Comparison of ENCODE assay signal across 1 cellular context in the genomic region with DNA sequence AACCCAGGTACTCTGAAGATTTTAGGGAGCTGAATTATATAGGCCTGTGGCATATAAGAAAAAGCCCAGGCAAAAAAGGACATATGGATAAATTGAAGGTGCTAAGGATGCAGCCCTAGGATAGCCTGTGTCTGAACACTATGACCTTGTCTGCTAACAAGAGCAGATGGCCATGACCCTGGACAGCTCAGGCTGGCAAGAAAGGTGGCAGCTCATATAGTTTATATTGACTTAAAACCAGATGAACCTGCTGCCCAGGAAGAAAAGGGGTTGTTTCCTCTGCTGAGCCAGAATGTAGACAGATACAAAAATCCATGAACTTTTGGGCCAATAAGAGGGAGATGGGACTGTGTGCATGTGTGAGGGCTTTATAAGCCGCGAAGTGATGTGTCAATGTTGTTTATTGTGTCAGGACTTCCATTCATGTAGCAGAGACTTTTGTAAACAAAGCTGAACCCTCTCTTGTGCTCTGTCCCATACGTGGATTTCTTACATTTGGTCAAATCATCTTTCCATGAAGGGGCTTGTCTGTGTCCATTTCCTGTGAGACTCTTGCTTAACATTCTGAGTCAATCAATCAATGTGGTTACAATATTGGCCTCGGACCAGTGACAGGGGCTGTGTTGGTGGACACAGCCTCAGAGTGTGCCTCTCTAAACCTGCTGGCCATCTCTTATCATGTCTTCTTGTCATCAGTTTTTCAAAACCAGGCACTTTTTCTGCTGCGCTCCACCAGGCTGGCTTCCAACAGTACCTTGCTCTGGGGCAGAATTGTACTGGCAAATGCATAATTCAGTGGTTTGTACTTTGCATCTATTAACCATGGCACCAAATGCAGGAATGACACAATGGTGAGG.
TF ChIP-seq lines count a peak whose summit lies in the region.

No MANE protein-coding gene starts in this region.

TF ChIP-seq in HepG2, 621 proteins besides CTCF, POLR2A, EP300 and RAD21 (continued from another document and continues in another):
- TF ChIP-seq, protein P1, sequence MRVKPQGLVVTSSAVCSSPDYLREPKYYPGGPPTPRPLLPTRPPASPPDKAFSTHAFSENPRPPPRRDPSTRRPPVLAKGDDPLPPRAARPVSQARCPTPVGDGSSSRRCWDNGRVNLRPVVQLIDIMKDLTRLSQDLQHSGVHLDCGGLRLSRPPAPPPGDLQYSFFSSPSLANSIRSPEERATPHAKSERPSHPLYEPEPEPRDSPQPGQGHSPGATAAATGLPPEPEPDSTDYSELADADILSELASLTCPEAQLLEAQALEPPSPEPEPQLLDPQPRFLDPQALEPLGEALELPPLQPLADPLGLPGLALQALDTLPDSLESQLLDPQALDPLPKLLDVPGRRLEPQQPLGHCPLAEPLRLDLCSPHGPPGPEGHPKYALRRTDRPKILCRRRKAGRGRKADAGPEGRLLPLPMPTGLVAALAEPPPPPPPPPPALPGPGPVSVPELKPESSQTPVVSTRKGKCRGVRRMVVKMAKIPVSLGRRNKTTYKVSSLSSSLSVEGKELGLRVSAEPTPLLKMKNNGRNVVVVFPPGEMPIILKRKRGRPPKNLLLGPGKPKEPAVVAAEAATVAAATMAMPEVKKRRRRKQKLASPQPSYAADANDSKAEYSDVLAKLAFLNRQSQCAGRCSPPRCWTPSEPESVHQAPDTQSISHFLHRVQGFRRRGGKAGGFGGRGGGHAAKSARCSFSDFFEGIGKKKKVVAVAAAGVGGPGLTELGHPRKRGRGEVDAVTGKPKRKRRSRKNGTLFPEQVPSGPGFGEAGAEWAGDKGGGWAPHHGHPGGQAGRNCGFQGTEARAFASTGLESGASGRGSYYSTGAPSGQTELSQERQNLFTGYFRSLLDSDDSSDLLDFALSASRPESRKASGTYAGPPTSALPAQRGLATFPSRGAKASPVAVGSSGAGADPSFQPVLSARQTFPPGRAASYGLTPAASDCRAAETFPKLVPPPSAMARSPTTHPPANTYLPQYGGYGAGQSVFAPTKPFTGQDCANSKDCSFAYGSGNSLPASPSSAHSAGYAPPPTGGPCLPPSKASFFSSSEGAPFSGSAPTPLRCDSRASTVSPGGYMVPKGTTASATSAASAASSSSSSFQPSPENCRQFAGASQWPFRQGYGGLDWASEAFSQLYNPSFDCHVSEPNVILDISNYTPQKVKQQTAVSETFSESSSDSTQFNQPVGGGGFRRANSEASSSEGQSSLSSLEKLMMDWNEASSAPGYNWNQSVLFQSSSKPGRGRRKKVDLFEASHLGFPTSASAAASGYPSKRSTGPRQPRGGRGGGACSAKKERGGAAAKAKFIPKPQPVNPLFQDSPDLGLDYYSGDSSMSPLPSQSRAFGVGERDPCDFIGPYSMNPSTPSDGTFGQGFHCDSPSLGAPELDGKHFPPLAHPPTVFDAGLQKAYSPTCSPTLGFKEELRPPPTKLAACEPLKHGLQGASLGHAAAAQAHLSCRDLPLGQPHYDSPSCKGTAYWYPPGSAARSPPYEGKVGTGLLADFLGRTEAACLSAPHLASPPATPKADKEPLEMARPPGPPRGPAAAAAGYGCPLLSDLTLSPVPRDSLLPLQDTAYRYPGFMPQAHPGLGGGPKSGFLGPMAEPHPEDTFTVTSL (CRISPR knock-in tag; IDR thresholded peaks at IDR 0.05; ENCODE audit: borderline replicate concordance) = peak; percentile 14; the same call in 1 of the 2 replicates
- no peak for TF ChIP-seq ZNF800 (CRISPR knock-in tag; IDR thresholded peaks at IDR 0.05)
- TF ChIP-seq, protein P2, sequence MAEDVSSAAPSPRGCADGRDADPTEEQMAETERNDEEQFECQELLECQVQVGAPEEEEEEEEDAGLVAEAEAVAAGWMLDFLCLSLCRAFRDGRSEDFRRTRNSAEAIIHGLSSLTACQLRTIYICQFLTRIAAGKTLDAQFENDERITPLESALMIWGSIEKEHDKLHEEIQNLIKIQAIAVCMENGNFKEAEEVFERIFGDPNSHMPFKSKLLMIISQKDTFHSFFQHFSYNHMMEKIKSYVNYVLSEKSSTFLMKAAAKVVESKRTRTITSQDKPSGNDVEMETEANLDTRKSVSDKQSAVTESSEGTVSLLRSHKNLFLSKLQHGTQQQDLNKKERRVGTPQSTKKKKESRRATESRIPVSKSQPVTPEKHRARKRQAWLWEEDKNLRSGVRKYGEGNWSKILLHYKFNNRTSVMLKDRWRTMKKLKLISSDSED (CRISPR knock-in tag; IDR thresholded peaks at IDR 0.05) = no peak
- no peak for TF ChIP-seq ZNF646 (CRISPR knock-in tag; IDR thresholded peaks at IDR 0.05)
- TF ChIP-seq, protein P3, sequence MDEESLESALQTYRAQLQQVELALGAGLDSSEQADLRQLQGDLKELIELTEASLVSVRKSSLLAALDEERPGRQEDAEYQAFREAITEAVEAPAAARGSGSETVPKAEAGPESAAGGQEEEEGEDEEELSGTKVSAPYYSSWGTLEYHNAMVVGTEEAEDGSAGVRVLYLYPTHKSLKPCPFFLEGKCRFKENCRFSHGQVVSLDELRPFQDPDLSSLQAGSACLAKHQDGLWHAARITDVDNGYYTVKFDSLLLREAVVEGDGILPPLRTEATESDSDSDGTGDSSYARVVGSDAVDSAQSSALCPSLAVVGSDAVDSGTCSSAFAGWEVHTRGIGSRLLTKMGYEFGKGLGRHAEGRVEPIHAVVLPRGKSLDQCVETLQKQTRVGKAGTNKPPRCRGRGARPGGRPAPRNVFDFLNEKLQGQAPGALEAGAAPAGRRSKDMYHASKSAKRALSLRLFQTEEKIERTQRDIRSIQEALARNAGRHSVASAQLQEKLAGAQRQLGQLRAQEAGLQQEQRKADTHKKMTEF (CRISPR knock-in tag; IDR thresholded peaks at IDR 0.05) = peak; percentile 44; the same call in 1 of the 2 replicates
- no peak for TF ChIP-seq ZNF136 (CRISPR knock-in tag; IDR thresholded peaks at IDR 0.05; ENCODE audit: low read depth)
- TF ChIP-seq TRAFD1 (CRISPR knock-in tag; IDR thresholded peaks at IDR 0.05; ENCODE audit: borderline replicate concordance) = no peak
- TF ChIP-seq ZNF740 (CRISPR knock-in tag; IDR thresholded peaks at IDR 0.05) = no peak
- no peak for TF ChIP-seq HOXA7 (CRISPR knock-in tag; IDR thresholded peaks at IDR 0.05)
- TF ChIP-seq AGO1 (IDR thresholded peaks at IDR 0.05; ENCODE audit: low read depth, low read length, poor library complexity, severe bottlenecking) = no peak
- TF ChIP-seq, protein P4, sequence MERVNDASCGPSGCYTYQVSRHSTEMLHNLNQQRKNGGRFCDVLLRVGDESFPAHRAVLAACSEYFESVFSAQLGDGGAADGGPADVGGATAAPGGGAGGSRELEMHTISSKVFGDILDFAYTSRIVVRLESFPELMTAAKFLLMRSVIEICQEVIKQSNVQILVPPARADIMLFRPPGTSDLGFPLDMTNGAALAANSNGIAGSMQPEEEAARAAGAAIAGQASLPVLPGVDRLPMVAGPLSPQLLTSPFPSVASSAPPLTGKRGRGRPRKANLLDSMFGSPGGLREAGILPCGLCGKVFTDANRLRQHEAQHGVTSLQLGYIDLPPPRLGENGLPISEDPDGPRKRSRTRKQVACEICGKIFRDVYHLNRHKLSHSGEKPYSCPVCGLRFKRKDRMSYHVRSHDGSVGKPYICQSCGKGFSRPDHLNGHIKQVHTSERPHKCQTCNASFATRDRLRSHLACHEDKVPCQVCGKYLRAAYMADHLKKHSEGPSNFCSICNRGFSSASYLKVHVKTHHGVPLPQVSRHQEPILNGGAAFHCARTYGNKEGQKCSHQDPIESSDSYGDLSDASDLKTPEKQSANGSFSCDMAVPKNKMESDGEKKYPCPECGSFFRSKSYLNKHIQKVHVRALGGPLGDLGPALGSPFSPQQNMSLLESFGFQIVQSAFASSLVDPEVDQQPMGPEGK (CRISPR knock-in tag; IDR thresholded peaks at IDR 0.05) = no peak
- no peak for TF ChIP-seq ZNF326 (CRISPR knock-in tag; IDR thresholded peaks at IDR 0.05; ENCODE audit: borderline replicate concordance)
- no peak for TF ChIP-seq SP2 (CRISPR knock-in tag; IDR thresholded peaks at IDR 0.05)
- TF ChIP-seq, protein P5, sequence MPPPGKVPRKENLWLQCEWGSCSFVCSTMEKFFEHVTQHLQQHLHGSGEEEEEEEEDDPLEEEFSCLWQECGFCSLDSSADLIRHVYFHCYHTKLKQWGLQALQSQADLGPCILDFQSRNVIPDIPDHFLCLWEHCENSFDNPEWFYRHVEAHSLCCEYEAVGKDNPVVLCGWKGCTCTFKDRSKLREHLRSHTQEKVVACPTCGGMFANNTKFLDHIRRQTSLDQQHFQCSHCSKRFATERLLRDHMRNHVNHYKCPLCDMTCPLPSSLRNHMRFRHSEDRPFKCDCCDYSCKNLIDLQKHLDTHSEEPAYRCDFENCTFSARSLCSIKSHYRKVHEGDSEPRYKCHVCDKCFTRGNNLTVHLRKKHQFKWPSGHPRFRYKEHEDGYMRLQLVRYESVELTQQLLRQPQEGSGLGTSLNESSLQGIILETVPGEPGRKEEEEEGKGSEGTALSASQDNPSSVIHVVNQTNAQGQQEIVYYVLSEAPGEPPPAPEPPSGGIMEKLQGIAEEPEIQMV (CRISPR knock-in tag; IDR thresholded peaks at IDR 0.05; ENCODE audit: low read depth) = no peak
- TF ChIP-seq CEBPG (CRISPR knock-in tag; IDR thresholded peaks at IDR 0.05) = peak; percentile 70
- TF ChIP-seq NFE2L2 (IDR thresholded peaks at IDR 0.05; ENCODE audit: low read length) = no peak
- no peak for TF ChIP-seq DBP (CRISPR knock-in tag; IDR thresholded peaks at IDR 0.05; ENCODE audit: not compliant biosample characterization)
- TF ChIP-seq ONECUT2 (CRISPR knock-in tag; IDR thresholded peaks at IDR 0.05) = peak; percentile 47; the same call in 1 of the 2 replicates
- TF ChIP-seq IRF2 (CRISPR knock-in tag; IDR thresholded peaks at IDR 0.05) = no peak
- no peak for TF ChIP-seq MED1 (CRISPR knock-in tag; IDR thresholded peaks at IDR 0.05)
- no peak for TF ChIP-seq MAF1 (CRISPR knock-in tag; IDR thresholded peaks at IDR 0.05; ENCODE audit: borderline replicate concordance)
